In genomic region chr3:193777524-193777923, GRCh38 we compare ENCODE assay signal across 1 cellular context.
TF ChIP-seq lines count a peak whose summit lies in the region.

No MANE protein-coding gene starts in this region.

TF ChIP-seq in HepG2, 621 proteins besides CTCF, POLR2A, EP300 and RAD21 (continued from another document and continues in another):
- TF ChIP-seq E2F5 (CRISPR knock-in tag; conservative IDR thresholded peaks at IDR 0.05), result no peak
- peak; percentile 11; the same call in 1 of the 2 replicates for TF ChIP-seq ZMYM4 (CRISPR knock-in tag; IDR thresholded peaks at IDR 0.05)
- no peak for TF ChIP-seq PRMT3 (CRISPR knock-in tag; IDR thresholded peaks at IDR 0.05; ENCODE audit: borderline replicate concordance, low read depth)
- TF ChIP-seq ZNF329 (CRISPR knock-in tag; IDR thresholded peaks at IDR 0.05; ENCODE audit: low read depth), result no peak
- peak; percentile 77 for TF ChIP-seq ZNF644 (CRISPR knock-in tag; IDR thresholded peaks at IDR 0.05; ENCODE audit: low read depth)
- no peak for TF ChIP-seq ZBTB4 (CRISPR knock-in tag; IDR thresholded peaks at IDR 0.05; ENCODE audit: borderline replicate concordance)
- TF ChIP-seq ZNF10 (CRISPR knock-in tag; IDR thresholded peaks at IDR 0.05; ENCODE audit: borderline replicate concordance, low read depth), result no peak
- TF ChIP-seq GRHL1 (CRISPR knock-in tag; conservative IDR thresholded peaks at IDR 0.05), result no peak
- TF ChIP-seq ZNF30 (CRISPR knock-in tag; IDR thresholded peaks at IDR 0.05), result no peak
- peak; percentile 49; the same call in 1 of the 2 replicates for TF ChIP-seq ARNT2 (CRISPR knock-in tag; IDR thresholded peaks at IDR 0.05; ENCODE audit: low read depth)
- TF ChIP-seq HNF1B (CRISPR knock-in tag; IDR thresholded peaks at IDR 0.05), result peak; percentile 69
- no peak for TF ChIP-seq ZNF558 (CRISPR knock-in tag; IDR thresholded peaks at IDR 0.05; ENCODE audit: borderline replicate concordance)
- no peak for TF ChIP-seq MYNN (CRISPR knock-in tag; IDR thresholded peaks at IDR 0.05; ENCODE audit: low read depth)
- TF ChIP-seq CENPT (CRISPR knock-in tag; IDR thresholded peaks at IDR 0.05; ENCODE audit: low read depth), result no peak
- TF ChIP-seq FOXA3 (CRISPR knock-in tag; IDR thresholded peaks at IDR 0.05), result peak; percentile 77
- peak; percentile 86 for TF ChIP-seq PAXIP1 (CRISPR knock-in tag; conservative IDR thresholded peaks at IDR 0.05)
- TF ChIP-seq TEAD3 (CRISPR knock-in tag; optimal IDR thresholded peaks at IDR 0.05; ENCODE audit: borderline replicate concordance), result peak; percentile 96
- 0 out of 2 replicates have a peak, but pooled peaks have one; percentile 18 for TF ChIP-seq RERE (CRISPR knock-in tag; IDR thresholded peaks at IDR 0.05; ENCODE audit: low read depth)
- TF ChIP-seq THRA (CRISPR knock-in tag; IDR thresholded peaks at IDR 0.05; ENCODE audit: borderline replicate concordance), result peak; percentile 53; the same call in 1 of the 2 replicates
- TF ChIP-seq ELF1 (CRISPR knock-in tag; IDR thresholded peaks at IDR 0.05), result peak; percentile 77
- TF ChIP-seq TGIF2 (CRISPR knock-in tag; IDR thresholded peaks at IDR 0.05), result 0 out of 2 replicates have a peak, but pooled peaks have one; percentile 43
- TF ChIP-seq HMGXB3 (CRISPR knock-in tag; IDR thresholded peaks at IDR 0.05; ENCODE audit: borderline replicate concordance), result 0 out of 2 replicates have a peak, but pooled peaks have one; percentile 31
- TF ChIP-seq ZNF878 (CRISPR knock-in tag; IDR thresholded peaks at IDR 0.05), result 0 out of 2 replicates have a peak, but pooled peaks have one; percentile 36
- TF ChIP-seq YEATS2 (CRISPR knock-in tag; IDR thresholded peaks at IDR 0.05; ENCODE audit: borderline replicate concordance), result peak; percentile 32; the same call in 1 of the 2 replicates
- no peak for TF ChIP-seq ZNF564 (CRISPR knock-in tag; IDR thresholded peaks at IDR 0.05)
- no peak for TF ChIP-seq SOX13 (IDR thresholded peaks at IDR 0.05)
- TF ChIP-seq SOX13 (CRISPR knock-in tag; conservative IDR thresholded peaks at IDR 0.05 in 1 of 2, IDR thresholded peaks at IDR 0.05 in 1 of 2), result peak in 1 of 2 experiments; percentile 76; a peak in 2 of 4 replicates
- TF ChIP-seq HOXA3 (CRISPR knock-in tag; IDR thresholded peaks at IDR 0.05), result peak; percentile 64; the same call in 1 of the 2 replicates
- no peak for TF ChIP-seq ZNF674 (CRISPR knock-in tag; IDR thresholded peaks at IDR 0.05; ENCODE audit: low read depth)
- peak; percentile 84 for TF ChIP-seq RXRB (CRISPR knock-in tag; IDR thresholded peaks at IDR 0.05; ENCODE audit: borderline replicate concordance)
- no peak for TF ChIP-seq YEATS4 (CRISPR knock-in tag; IDR thresholded peaks at IDR 0.05; ENCODE audit: borderline replicate concordance)
- TF ChIP-seq ZNF605 (CRISPR knock-in tag; IDR thresholded peaks at IDR 0.05), result no peak
